11 cellular contexts compared by ENCODE assay signal in genomic region chr15:91263632-91264477, GRCh38.
A peak's percentile ranks its signal among the peaks of the same experiment; 100 is the strongest.
DNase-seq lines count a peak whose midpoint lies in the region; ATAC-seq and TF ChIP-seq lines count a peak whose summit lies in the region.
"Had no signal": no experiment of that assay in that cellular context is flagged by ENCODE, and none has a peak within 500 bp of the region (broad histone marks: within the 10 kb centered on the region; RNA-seq: fewer than 3 reads in every experiment).

No MANE protein-coding gene starts in this region.

- ATAC-seq in gastroesophageal sphincter, result peak; percentile 96
- no peak for ATAC-seq in activated T-helper 17 cell treated with anti-CD3 and anti-CD28 coated beads, Interleukin-2, amount 50 U/mL, for 72 hours (replicated peaks)
- ATAC-seq: K562 had no signal

- intact Hi-C loops in posterior vena cava (cut with DNase I), result no loop called here

- 2 to 14% methylated on average over 11 to 13 of the region's 15 CpGs for WGBS in gastroesophageal sphincter (ENCODE audit: low coverage in 1 of 2), 2 donors

- H3K36me3 Mint-ChIP-seq in activated T-helper 17 cell treated with anti-CD3 and anti-CD28 coated beads, Interleukin-2, amount 50 U/mL, for 72 hours (ENCODE audit: low read depth), result no peaks in the 10 kb centered on the region

- no peaks in the 10 kb centered on the region for H3K36me3 ChIP-seq in gastroesophageal sphincter

- no peaks in the 10 kb centered on the region for H3K9me3 Mint-ChIP-seq in activated T-helper 17 cell treated with anti-CD3 and anti-CD28 coated beads, Interleukin-2, amount 50 U/mL, for 72 hours

- TF ChIP-seq POLR2A in gastroesophageal sphincter (IDR thresholded peaks at IDR 0.05), result peak in 1 of 2 donors; percentile 47

- H3K27ac Mint-ChIP-seq in activated T-helper 17 cell treated with anti-CD3 and anti-CD28 coated beads, Interleukin-2, amount 50 U/mL, for 72 hours, result no peak overlapping the region

- peak in 1 of 4 experiments; percentile 9 for TF ChIP-seq CTCF in gastroesophageal sphincter (IDR thresholded peaks at IDR 0.05)

- H3K4me1 ChIP-seq in gastroesophageal sphincter, result peaks cover 3 to 29% (median 3%) of the 10 kb centered on the region in 3 donors

- peak; percentile 18 for DNase-seq in AG08395 (ENCODE audit: low spot score)
- DNase-seq in RPMI7951 (ENCODE audit: low read depth), result peak; percentile 18
- DNase-seq in posterior vena cava (ENCODE audit: low spot score), result peak; percentile 91
- DNase-seq in glomerular visceral epithelial cell (ENCODE audit: extremely low spot score), result no peak
- DNase-seq in GF-D8 (lab: John Stamatoyannopoulos, UW), result no peak
- DNase-seq in NCI-H187 treated with DMSO at 0.1 percent for 48 hours (lab: John Stamatoyannopoulos, UW), result no peak
- DNase-seq: activated naive CD4-positive, alpha-beta T cell; stimulated activated CD4-positive, alpha-beta T cell treated with anti-CD3 and anti-CD28 coated beads, Interleukin-4, amount 100 ng/mL, for 24 hours had no signal

- peak overlapping the region; percentile 68 to 78 (median 78) for H3K27ac ChIP-seq in gastroesophageal sphincter

- TF ChIP-seq EP300 in gastroesophageal sphincter (IDR thresholded peaks at IDR 0.05), result peak; percentile 37

- no peaks in the 10 kb centered on the region for H3K4me1 Mint-ChIP-seq in activated T-helper 17 cell treated with anti-CD3 and anti-CD28 coated beads, Interleukin-2, amount 50 U/mL, for 72 hours

- peaks cover 6% of the 10 kb centered on the region for H3K27me3 ChIP-seq in gastroesophageal sphincter

- H3K9me3 ChIP-seq in gastroesophageal sphincter, result no peaks in the 10 kb centered on the region

- H3K27me3 Mint-ChIP-seq in activated T-helper 17 cell treated with anti-CD3 and anti-CD28 coated beads, Interleukin-2, amount 50 U/mL, for 72 hours, result peaks cover 8% of the 10 kb centered on the region

- peak overlapping the region; percentile 30 to 32 for H3K4me3 ChIP-seq in gastroesophageal sphincter
- H3K4me3 ChIP-seq: K562 had no signal

- no peak overlapping the region for H3K4me3 Mint-ChIP-seq in activated T-helper 17 cell treated with anti-CD3 and anti-CD28 coated beads, Interleukin-2, amount 50 U/mL, for 72 hours

Comparison
In these comparisons a context has a peak if more than half of its experiments do, and no peak if none do; other contexts are left out.
1. DNase-seq: peak in AG08395 (single experiment), RPMI7951 (single experiment) and posterior vena cava (single experiment); none in glomerular visceral epithelial cell (single experiment), GF-D8 (single experiment) and NCI-H187 treated with DMSO at 0.1 percent for 48 hours (single experiment).